In genomic region chr6:47672816-47673215, GRCh38 we compare ENCODE assay signal across 29 cellular contexts. TPM values are rescaled to one million over a fixed set of nuclear protein-coding genes. Genes with fewer than 3 reads are reported as not detected.
"Had no signal": no experiment of that assay in that cellular context is flagged by ENCODE, and none has a peak within 500 bp of the region (broad histone marks: within the 10 kb centered on the region; RNA-seq: fewer than 3 reads in every experiment).

No MANE protein-coding gene starts in this region.

- H3K4me1 ChIP-seq: lower lobe of right lung, right lobe of liver, uterus had no signal

- H3K4me2 ChIP-seq: hepatocyte had no signal

- H3K4me3 ChIP-seq: body of pancreas, coronary artery, dorsolateral prefrontal cortex, hepatocyte, lower lobe of right lung, mucosa of descending colon, right lobe of liver, thoracic aorta, uterus had no signal

- ATAC-seq: body of pancreas; effector memory CD8-positive, alpha-beta T cell; left lobe of liver; lower lobe of right lung; mucosa of descending colon; natural killer cell treated with Interleukin-12 subunit alpha and Interleukin-12 subunit beta and Interleukin-15 and Interleukin-18, amount 100 ng/mL, for 72 hours; right lobe of liver; stimulated activated effector memory CD8-positive, alpha-beta T cell treated with anti-CD3 and anti-CD28 coated beads, Interleukin-12 subunit alpha, Interleukin-12 subunit beta, amount 100 ng/mL, for 72 hours had no signal

- DNase-seq: activated CD4-positive, alpha-beta T cell treated with anti-CD3 and anti-CD28 coated beads for 4 hours; activated CD4-positive, alpha-beta T cell treated with anti-CD3 and anti-CD28 coated beads, Interleukin-2, amount 50 U/mL, for 4 hours; activated effector memory CD4-positive, alpha-beta T cell treated with Interleukin-2 at 50 U/mL for 16 hours; activated naive CD4-positive, alpha-beta T cell treated with anti-CD3 and anti-CD28 coated beads for 36 hours; activated T-cell treated with anti-CD3 and anti-CD28 coated beads for 4 hours; body of pancreas; dorsolateral prefrontal cortex; effector memory CD8-positive, alpha-beta T cell; glutamatergic neuron; kidney; lower lobe of right lung; mucosa of descending colon; posterior cingulate gyrus; right lobe of liver; stimulated activated CD4-positive, alpha-beta T cell treated with anti-CD3 and anti-CD28 coated beads, Interleukin-4, amount 100 ng/mL, for 24 hours; uterus had no signal

- H3K9me3 ChIP-seq: body of pancreas, lower lobe of right lung, mucosa of descending colon, right lobe of liver, thoracic aorta, uterus had no signal

- H3K79me2 ChIP-seq: hepatocyte had no signal

- H3K36me3 ChIP-seq: lower lobe of right lung, right lobe of liver, thoracic aorta, uterus had no signal

- H3K27me3 ChIP-seq: body of pancreas, hepatocyte, right lobe of liver, uterus had no signal

- H3K27ac ChIP-seq: body of pancreas, coronary artery, dorsolateral prefrontal cortex, hepatocyte, lower lobe of right lung, right lobe of liver, thoracic aorta, uterus, VCaP had no signal

RNA-seq across cellular contexts. Expression of gene ADGRF4, which starts 25.6 kb away (rescaled TPM):
- total RNA-seq: activated naive CD4-positive, alpha-beta T cell treated with anti-CD3 and anti-CD28 coated beads for 36 hours; body of pancreas; cardiac septum; frontal cortex; kidney; left lobe of liver; lower lobe of right lung; mesenteric fat pad; myocyte; natural killer cell treated with Interleukin-12 subunit alpha and Interleukin-12 subunit beta and Interleukin-15 and Interleukin-18, amount 100 ng/mL, for 72 hours; right lobe of liver; skeletal muscle tissue; T-helper 1 cell treated with Interleukin-12 subunit alpha and Interleukin-12 subunit beta and Interleukin-4 antibody, amounts not matched to agents 30 ng/mL and 1 ng/mL, for 36 hours; thoracic aorta had no signal
